8 cellular contexts compared by ENCODE assay signal in the genomic region with DNA sequence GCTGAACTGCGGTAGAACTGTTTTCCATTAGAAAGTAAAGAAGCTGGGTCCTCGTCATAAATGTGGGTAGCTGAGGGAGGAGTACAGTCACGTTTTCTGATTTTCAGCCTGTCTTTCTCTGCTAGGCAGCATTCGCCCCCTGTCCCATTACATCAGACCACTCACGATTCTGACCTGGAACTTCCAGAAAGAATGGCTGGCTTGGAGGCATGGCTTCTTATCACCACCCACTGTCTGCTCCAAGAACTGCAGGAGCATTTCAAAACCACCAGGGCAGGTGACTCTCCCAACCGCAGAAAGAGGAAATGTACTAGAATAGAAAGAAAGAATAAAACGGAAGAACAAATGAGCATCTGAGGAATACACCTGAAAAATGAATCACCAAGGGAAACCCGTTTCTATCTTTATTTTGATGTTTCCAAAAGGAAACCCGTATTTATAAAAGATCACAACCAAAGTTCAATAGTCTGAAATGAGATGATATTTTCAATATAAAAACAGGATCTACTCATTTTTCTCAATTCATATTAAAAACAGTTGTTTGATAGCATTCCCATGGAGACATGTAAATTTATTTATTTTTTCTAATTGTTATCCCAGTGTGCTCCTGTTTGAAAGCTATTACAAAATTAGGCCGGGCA. TPM values are rescaled to one million over a fixed set of nuclear protein-coding genes. Genes with fewer than 3 reads are reported as not detected.
DNase-seq lines count a peak whose midpoint lies in the region; ATAC-seq and TF ChIP-seq lines count a peak whose summit lies in the region.

No MANE protein-coding gene starts in this region.

- TF ChIP-seq CTCF in 22Rv1 (IDR thresholded peaks at IDR 0.05) = peak; percentile 75
- TF ChIP-seq CTCF in GM12864 (IDR thresholded peaks at IDR 0.05; ENCODE audit: low read depth, low read length, missing control alignments) = peak; percentile 78
- TF ChIP-seq CTCF in epithelial cell of proximal tubule (conservative IDR thresholded peaks at IDR 0.05; ENCODE audit: low read depth, low read length) = peak; percentile 91
- TF ChIP-seq CTCF in upper lobe of left lung (IDR thresholded peaks at IDR 0.05) = peak; percentile 79 to 86 (median 82)

- no peaks in the 10 kb centered on the region for H3K36me3 Mint-ChIP-seq in activated CD8-positive, alpha-beta memory T cell treated with anti-CD3 and anti-CD28 coated beads, Interleukin-2, amount 10 ng/mL, durations not matched to agents 7 days and 5 days
- no peaks in the 10 kb centered on the region for H3K36me3 Mint-ChIP-seq in naive thymus-derived CD4-positive, alpha-beta T cell

- TF ChIP-seq EP300 in upper lobe of left lung (IDR thresholded peaks at IDR 0.05) = no peak

- WGBS in upper lobe of left lung, 2 donors = 31 to 35% methylated on average over 10 of the region's 10 CpGs

- H3K4me1 Mint-ChIP-seq in activated CD8-positive, alpha-beta memory T cell treated with anti-CD3 and anti-CD28 coated beads, Interleukin-2, amount 10 ng/mL, durations not matched to agents 7 days and 5 days = peaks cover 8% of the 10 kb centered on the region
- peaks cover 0 to 8% (median 7%) of the 10 kb centered on the region in 7 donors for H3K4me1 Mint-ChIP-seq in naive thymus-derived CD4-positive, alpha-beta T cell

- no peak for TF ChIP-seq POLR2A in upper lobe of left lung (IDR thresholded peaks at IDR 0.05)

- H3K4me3 ChIP-seq in GM12864 (ENCODE audit: low read depth, low read length) (no peak overlapping the region), epithelial cell of proximal tubule (ENCODE audit: low read depth, low read length) (no peak overlapping the region), upper lobe of left lung (no peak overlapping the region)
- no peak overlapping the region for H3K4me3 ChIP-seq in naive thymus-derived CD4-positive, alpha-beta T cell (ENCODE audit: low read length)

- intact Hi-C loops in naive thymus-derived CD4-positive, alpha-beta T cell (cut with micrococcal nuclease) = loop anchor here (1.0 to 10.0 kb wide), 9 partner anchors 23 to 582 kb away; partner anchors contain the start of gene POMP (in 1 of the 2)

- H3K36me3 ChIP-seq in naive thymus-derived CD4-positive, alpha-beta T cell (ENCODE audit: control insufficient read depth in 2 of 3, insufficient read depth in 3 of 3, low read length in 3 of 3) = no peaks in the 10 kb centered on the region
- H3K36me3 ChIP-seq in upper lobe of left lung = no peaks in the 10 kb centered on the region

- H3K27ac ChIP-seq in 22Rv1 = no peak overlapping the region
- H3K27ac ChIP-seq in naive thymus-derived CD4-positive, alpha-beta T cell (ENCODE audit: low read depth, low read length) = no peak overlapping the region
- H3K27ac ChIP-seq in upper lobe of left lung = no peak overlapping the region

- no peak for DNase-seq in GM12864 (ENCODE audit: low read depth)
- DNase-seq in NCI-H69 (lab: John Stamatoyannopoulos, UW) = peak; percentile 19
- peak; percentile 62 for DNase-seq in activated CD8-positive, alpha-beta memory T cell treated with anti-CD3 and anti-CD28 coated beads, Interleukin-2, amount 10 ng/mL, durations not matched to agents 7 days and 5 days
- no peak for DNase-seq in epithelial cell of proximal tubule (ENCODE audit: low read depth)
- DNase-seq in naive thymus-derived CD4-positive, alpha-beta T cell = peak in 8 of 9 donors; percentile 25 to 66 (median 58)
- DNase-seq in upper lobe of left lung = peak in 1 of 2 donors; percentile 77

- H3K4me3 Mint-ChIP-seq in activated CD8-positive, alpha-beta memory T cell treated with anti-CD3 and anti-CD28 coated beads, Interleukin-2, amount 10 ng/mL, durations not matched to agents 7 days and 5 days = no peak overlapping the region
- peak overlapping the region; percentile 1 to 65 (median 34) for H3K4me3 Mint-ChIP-seq in naive thymus-derived CD4-positive, alpha-beta T cell

- H3K9me3 ChIP-seq in naive thymus-derived CD4-positive, alpha-beta T cell (ENCODE audit: control insufficient read depth in 2 of 3, low read length in 3 of 3) = no peaks in the 10 kb centered on the region
- H3K9me3 ChIP-seq in upper lobe of left lung = no peaks in the 10 kb centered on the region

- H3K9me3 Mint-ChIP-seq in activated CD8-positive, alpha-beta memory T cell treated with anti-CD3 and anti-CD28 coated beads, Interleukin-2, amount 10 ng/mL, durations not matched to agents 7 days and 5 days (ENCODE audit: low read depth) = no peaks in the 10 kb centered on the region
- H3K9me3 Mint-ChIP-seq in naive thymus-derived CD4-positive, alpha-beta T cell = no peaks in the 10 kb centered on the region

- peaks cover 0 to 7% of the 10 kb centered on the region in 2 donors for H3K4me1 ChIP-seq in naive thymus-derived CD4-positive, alpha-beta T cell (ENCODE audit: control insufficient read depth in 2 of 2, insufficient read depth in 2 of 2, low read length in 2 of 2)
- H3K4me1 ChIP-seq in upper lobe of left lung = peaks cover 4 to 18% (median 13%) of the 10 kb centered on the region in 4 donors

- H3K27me3 Mint-ChIP-seq in activated CD8-positive, alpha-beta memory T cell treated with anti-CD3 and anti-CD28 coated beads, Interleukin-2, amount 10 ng/mL, durations not matched to agents 7 days and 5 days = peaks cover 40% of the 10 kb centered on the region
- H3K27me3 Mint-ChIP-seq in naive thymus-derived CD4-positive, alpha-beta T cell = peaks cover 5 to 24% (median 17%) of the 10 kb centered on the region in 5 donors

- H3K27me3 ChIP-seq in naive thymus-derived CD4-positive, alpha-beta T cell (ENCODE audit: control insufficient read depth in 2 of 2, insufficient read depth in 2 of 2, low read length in 2 of 2) = no peaks in the 10 kb centered on the region
- H3K27me3 ChIP-seq in upper lobe of left lung = no peaks in the 10 kb centered on the region

- no peak overlapping the region for H3K27ac Mint-ChIP-seq in activated CD8-positive, alpha-beta memory T cell treated with anti-CD3 and anti-CD28 coated beads, Interleukin-2, amount 10 ng/mL, durations not matched to agents 7 days and 5 days
- peak overlapping the region in 5 of 9 donors; percentile 3 to 49 (median 13) for H3K27ac Mint-ChIP-seq in naive thymus-derived CD4-positive, alpha-beta T cell

- ATAC-seq in HG03108 (IDR thresholded peaks at IDR 0.05; ENCODE audit: unreplicated experiment) = peak; percentile 46
- ATAC-seq in activated CD8-positive, alpha-beta memory T cell treated with anti-CD3 and anti-CD28 coated beads, Interleukin-2, amount 10 ng/mL, durations not matched to agents 7 days and 5 days = peak; percentile 60
- ATAC-seq in naive thymus-derived CD4-positive, alpha-beta T cell = peak; percentile 78
- peak; percentile 78 to 85 for ATAC-seq in upper lobe of left lung (ENCODE audit: low FRiP score in 2 of 2)

- CTCF ChIA-PET in activated CD8-positive, alpha-beta memory T cell treated with anti-CD3 and anti-CD28 coated beads, Interleukin-2, amount 10 ng/mL, durations not matched to agents 7 days and 5 days (lab: Charles Lee) = interaction anchor here (0.7 to 1.1 kb wide), 5 partner anchors 12 to 321 kb away, joined by 3 to 4 read pairs (median 3); no protein-coding TSS in a partner anchor
- CTCF ChIA-PET in naive thymus-derived CD4-positive, alpha-beta T cell (lab: Charles Lee) = interaction anchor here (0.8 kb wide), 1 partner anchor 144 kb away, joined by 3 read pairs; no protein-coding TSS in a partner anchor

- POLR2A ChIA-PET in naive thymus-derived CD4-positive, alpha-beta T cell (lab: Charles Lee) = no interaction called here

RNA-seq across cellular contexts. Expression of gene POMP, which starts 22.1 kb away (rescaled TPM):
- total RNA-seq in activated CD8-positive, alpha-beta memory T cell treated with anti-CD3 and anti-CD28 coated beads, Interleukin-2, amount 10 ng/mL, durations not matched to agents 7 days and 5 days = 10 to 100 TPM; 66.2 to 93.1 TPM
- 159 and 165 TPM in 2 replicates for total RNA-seq in epithelial cell of proximal tubule
- 10 to 100 TPM; 18.8 to 97.0 (median 21.2) TPM for total RNA-seq in naive thymus-derived CD4-positive, alpha-beta T cell
- polyA plus RNA-seq in naive thymus-derived CD4-positive, alpha-beta T cell = 10 to 100 TPM; 67.0 to 78.7 TPM
- total RNA-seq in upper lobe of left lung = 10 to 100 TPM; 11.5 to 59.8 (median 51.4) TPM

Comparison
In these comparisons a context has a peak if more than half of its experiments do, and no peak if none do; other contexts are left out.
1. DNase-seq: peak in NCI-H69 (single experiment), activated CD8-positive, alpha-beta memory T cell treated with anti-CD3 and anti-CD28 coated beads, Interleukin-2, amount 10 ng/mL, durations not matched to agents 7 days and 5 days (single experiment) and naive thymus-derived CD4-positive, alpha-beta T cell (8 of 9); none in GM12864 (single experiment) and epithelial cell of proximal tubule (single experiment).
2. Peak in every context shown above with its lines, with median percentiles within 50 percentile points of each other: CTCF ChIP-seq and ATAC-seq.